ENCODE assay signal across 37 cellular contexts in genomic region chr7:31517513-31517912, GRCh38. TPM values are rescaled to one million over a fixed set of nuclear protein-coding genes. Genes with fewer than 3 reads are reported as not detected.
"Had no signal": no experiment of that assay in that cellular context is flagged by ENCODE, and none has a peak within 500 bp of the region (broad histone marks: within the 10 kb centered on the region; RNA-seq: fewer than 3 reads in every experiment).

No MANE protein-coding gene starts in this region.

- H3K4me1 ChIP-seq: adrenal gland, body of pancreas, esophagus squamous epithelium had no signal

- H3K36me3 ChIP-seq: adrenal gland, esophagus squamous epithelium had no signal

- H3K9me3 ChIP-seq: adrenal gland, body of pancreas, esophagus squamous epithelium had no signal

- H3K4me3 ChIP-seq: adrenal gland, body of pancreas, esophagus squamous epithelium had no signal

- DNase-seq: activated CD4-positive, alpha-beta memory T cell treated with anti-CD3 and anti-CD28 coated beads for 36 hours; activated CD4-positive, alpha-beta T cell treated with anti-CD3 and anti-CD28 coated beads for 36 hours; activated CD4-positive, alpha-beta T cell treated with anti-CD3 and anti-CD28 coated beads, Interleukin-2, amount 10 ng/mL, durations not matched to agents 24 days and 14 days; activated CD4-positive, CD25-positive, alpha-beta regulatory T cell; activated CD4-positive, CD25-positive, alpha-beta regulatory T cell treated with anti-CD3 and anti-CD28 coated beads, Interleukin-2, amount 50 U/mL, for 72 hours; activated CD8-positive, alpha-beta memory T cell treated with anti-CD3 and anti-CD28 coated beads, Interleukin-2, amount 10 ng/mL, durations not matched to agents 7 days and 5 days; activated CD8-positive, alpha-beta memory T cell treated with anti-CD3 and anti-CD28 coated beads, Interleukin-2, amount 50 U/mL, for 4 hours; activated CD8-positive, alpha-beta T cell treated with anti-CD3 and anti-CD28 coated beads, Interleukin-2, amount 10 ng/mL, durations not matched to agents 7 days and 5 days; activated effector memory CD4-positive, alpha-beta T cell treated with anti-CD3 and anti-CD28 coated beads, Interleukin-2, amount 50 U/mL, for 16 hours; activated naive CD4-positive, alpha-beta T cell treated with anti-CD3 and anti-CD28 coated beads for 36 hours; activated naive CD8-positive, alpha-beta T cell treated with anti-CD3 and anti-CD28 coated beads for 36 hours; activated naive CD8-positive, alpha-beta T cell treated with anti-CD3 and anti-CD28 coated beads, Interleukin-2, amount 50 U/mL, for 24 hours; activated T-cell treated with anti-CD3 and anti-CD28 coated beads, Interleukin-2, amount 50 U/mL, for 1 hour; activated T-cell treated with anti-CD3 and anti-CD28 coated beads, Interleukin-2, amount 50 U/mL, for 48 hours; adrenal gland; amygdala; body of pancreas; caudate nucleus; cortex of kidney; dermis blood vessel endothelial cell; effector CD4-positive, alpha-beta T cell; effector memory CD8-positive, alpha-beta T cell; esophagus squamous epithelium; foreskin melanocyte; head of caudate nucleus; T-helper 2 cell had no signal

- H3K27ac ChIP-seq: adrenal gland, body of pancreas, epithelial cell of prostate, esophagus squamous epithelium had no signal

- H3K27me3 ChIP-seq: adrenal gland, body of pancreas, esophagus squamous epithelium had no signal

- ATAC-seq: activated CD4-positive, alpha-beta T cell treated with anti-CD3 and anti-CD28 coated beads for 36 hours; activated CD8-positive, alpha-beta memory T cell treated with anti-CD3 and anti-CD28 coated beads, Interleukin-2, amount 10 ng/mL, durations not matched to agents 7 days and 5 days; activated CD8-positive, alpha-beta T cell treated with anti-CD3 and anti-CD28 coated beads, Interleukin-2, amount 10 ng/mL, durations not matched to agents 7 days and 5 days; activated naive CD8-positive, alpha-beta T cell treated with anti-CD3 and anti-CD28 coated beads, Interleukin-2, amount 50 U/mL, for 24 hours; body of pancreas; effector memory CD8-positive, alpha-beta T cell had no signal

RNA-seq across cellular contexts. Expression of gene ITPRID1, which starts 3.6 kb away (rescaled TPM):
- total RNA-seq: activated CD4-positive, alpha-beta memory T cell treated with anti-CD3 and anti-CD28 coated beads for 36 hours; activated CD4-positive, alpha-beta T cell treated with anti-CD3 and anti-CD28 coated beads for 36 hours; activated CD4-positive, alpha-beta T cell treated with anti-CD3 and anti-CD28 coated beads, Interleukin-2, amount 10 ng/mL, durations not matched to agents 24 days and 14 days; activated CD8-positive, alpha-beta memory T cell treated with anti-CD3 and anti-CD28 coated beads for 36 hours; activated CD8-positive, alpha-beta memory T cell treated with anti-CD3 and anti-CD28 coated beads, Interleukin-2, amount 10 ng/mL, durations not matched to agents 7 days and 5 days; activated CD8-positive, alpha-beta T cell treated with anti-CD3 and anti-CD28 coated beads, Interleukin-2, amount 10 ng/mL, durations not matched to agents 7 days and 5 days; activated naive CD4-positive, alpha-beta T cell treated with anti-CD3 and anti-CD28 coated beads for 36 hours; activated naive CD8-positive, alpha-beta T cell treated with anti-CD3 and anti-CD28 coated beads for 36 hours; activated T-helper 1 cell treated with anti-CD3 and anti-CD28 coated beads, Interleukin-12 subunit alpha, Interleukin-12 subunit beta, Interleukin-2, Interleukin-4 antibody, amounts not matched to agents 30 ng/mL and 10 ng/mL and 1 ng/mL, durations not matched to agents 14 hours and 24 hours and 36 hours; activated T-helper 2 cell treated with anti-CD3 and anti-CD28 coated beads, Interferon-gamma antibody, Interleukin-2, Interleukin-4, amounts not matched to agents 10 μg/mL and 5 μg/mL and 100 μg/mL, durations not matched to agents 14 hours and 24 hours and 36 hours; adrenal gland; body of pancreas; chondrocyte; dermis blood vessel endothelial cell; endothelial cell of umbilical vein; fibroblast of lung; fibroblast of villous mesenchyme; T-helper 1 cell treated with Interleukin-12 subunit alpha and Interleukin-12 subunit beta and Interleukin-4 antibody, amounts not matched to agents 30 ng/mL and 1 ng/mL, for 36 hours had no signal
- polyA plus RNA-seq: adrenal gland, aorta, endothelial cell of umbilical vein, esophagus, fibroblast of lung had no signal
